ENCODE assay signal across 16 cellular contexts in the genomic region with DNA sequence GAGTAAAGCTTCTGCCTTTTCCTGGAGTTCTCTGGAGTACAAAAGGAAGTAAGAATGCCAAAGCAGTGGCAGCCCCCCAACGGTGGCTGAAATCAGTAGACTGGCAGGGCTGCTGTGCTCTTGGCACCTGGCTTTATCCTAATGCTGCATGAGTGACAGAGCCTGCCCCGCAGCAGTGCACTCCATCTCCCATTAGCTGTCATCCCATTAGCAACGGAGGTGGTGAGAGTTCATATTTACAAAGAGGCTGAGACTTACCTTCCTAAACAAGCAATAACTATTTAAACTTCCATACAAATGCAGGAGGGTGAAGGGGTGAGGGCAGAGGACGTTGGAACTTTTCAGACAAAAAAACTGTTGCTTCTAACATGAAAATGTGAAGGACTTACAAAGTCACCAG.
"Had no signal": no experiment of that assay in that cellular context is flagged by ENCODE, and none has a peak within 500 bp of the region (broad histone marks: within the 10 kb centered on the region; RNA-seq: fewer than 3 reads in every experiment).

No MANE protein-coding gene starts in this region.

- H3K4me3 ChIP-seq: suprapubic skin had no signal

- H3K27me3 ChIP-seq: suprapubic skin had no signal

- H3K4me1 Mint-ChIP-seq: activated B cell treated with CpG ODN at 0.5 μM for 24 hours, nephron had no signal

- H3K36me3 ChIP-seq: suprapubic skin had no signal

- ATAC-seq: activated CD8-positive, alpha-beta T cell treated with anti-CD3 and anti-CD28 coated beads for 36 hours; activated T-cell treated with anti-CD3 and anti-CD28 coated beads, Interleukin-2, amount 50 U/mL, for 4 hours; sciatic nerve had no signal

- H3K4me3 Mint-ChIP-seq: activated B cell treated with CpG ODN at 0.5 μM for 24 hours; activated CD8-positive, alpha-beta T cell treated with anti-CD3 and anti-CD28 coated beads for 36 hours; activated naive CD8-positive, alpha-beta T cell; activated T-cell treated with anti-CD3 and anti-CD28 coated beads, Interleukin-2, amount 50 U/mL, for 4 hours; nephron; stimulated activated naive CD8-positive, alpha-beta T cell treated with anti-CD3 and anti-CD28 coated beads, Interleukin-15, Interleukin-2, amounts not matched to agents 100 ng/mL and 50 ng/mL, for 24 hours had no signal

- H3K27ac Mint-ChIP-seq: activated B cell treated with CpG ODN at 0.5 μM for 24 hours; activated CD8-positive, alpha-beta T cell treated with anti-CD3 and anti-CD28 coated beads for 36 hours; activated naive CD8-positive, alpha-beta T cell; nephron; stimulated activated naive CD8-positive, alpha-beta T cell treated with anti-CD3 and anti-CD28 coated beads, Interleukin-15, Interleukin-2, amounts not matched to agents 100 ng/mL and 50 ng/mL, for 24 hours had no signal

- H3K9me3 ChIP-seq: suprapubic skin had no signal

- DNase-seq: activated B cell treated with CpG ODN at 0.5 μM for 24 hours; activated CD4-positive, alpha-beta T cell treated with anti-CD3 and anti-CD28 coated beads for 48 hours; activated CD8-positive, alpha-beta T cell treated with anti-CD3 and anti-CD28 coated beads for 36 hours; activated gamma-delta T cell treated with Interleukin-2 at 50 U/mL for 16 hours; activated T-cell treated with anti-CD3 and anti-CD28 coated beads, Interleukin-2, amount 50 U/mL, for 4 hours; cortex of kidney; effector CD8-positive, alpha-beta T cell; foreskin fibroblast; head of caudate nucleus; kidney glomerular epithelial cell; trophoblast cell had no signal

- H3K27ac ChIP-seq: suprapubic skin had no signal

- H3K9me3 Mint-ChIP-seq: activated B cell treated with CpG ODN at 0.5 μM for 24 hours; activated CD8-positive, alpha-beta T cell treated with anti-CD3 and anti-CD28 coated beads for 36 hours; activated T-cell treated with anti-CD3 and anti-CD28 coated beads, Interleukin-2, amount 50 U/mL, for 4 hours; nephron; stimulated activated naive CD8-positive, alpha-beta T cell treated with anti-CD3 and anti-CD28 coated beads, Interleukin-15, Interleukin-2, amounts not matched to agents 100 ng/mL and 50 ng/mL, for 24 hours had no signal

- H3K4me1 ChIP-seq: suprapubic skin had no signal

- H3K27me3 Mint-ChIP-seq: activated B cell treated with CpG ODN at 0.5 μM for 24 hours; activated CD8-positive, alpha-beta T cell treated with anti-CD3 and anti-CD28 coated beads for 36 hours; stimulated activated naive CD8-positive, alpha-beta T cell treated with anti-CD3 and anti-CD28 coated beads, Interleukin-15, Interleukin-2, amounts not matched to agents 100 ng/mL and 50 ng/mL, for 24 hours had no signal
